ENCODE assay signal across 20 cellular contexts in genomic region chr9:113186241-113186755, GRCh38. TPM values are rescaled to one million over a fixed set of nuclear protein-coding genes. Genes with fewer than 3 reads are reported as not detected.
A peak's percentile ranks its signal among the peaks of the same experiment; 100 is the strongest.
DNase-seq lines count a peak whose midpoint lies in the region; ATAC-seq and TF ChIP-seq lines count a peak whose summit lies in the region.
"Had no signal": no experiment of that assay in that cellular context is flagged by ENCODE, and none has a peak within 500 bp of the region (broad histone marks: within the 10 kb centered on the region; RNA-seq: fewer than 3 reads in every experiment).

No MANE protein-coding gene starts in this region.

- no peaks in the 10 kb centered on the region for H3K9me3 Mint-ChIP-seq in activated naive CD8-positive, alpha-beta T cell treated with anti-CD3 and anti-CD28 coated beads, Interleukin-2, amount 10 ng/mL, durations not matched to agents 7 days and 5 days
- no peaks in the 10 kb centered on the region for H3K9me3 Mint-ChIP-seq in activated naive CD8-positive, alpha-beta T cell treated with anti-CD3 and anti-CD28 coated beads for 36 hours
- H3K9me3 Mint-ChIP-seq in dendritic cell treated with granulocyte-macrophage colony-stimulating factor and Interleukin-4, amounts not matched to agents 40 ng/mL and 50 ng/mL, for 4 days: no peaks in the 10 kb centered on the region
- no peaks in the 10 kb centered on the region for H3K9me3 Mint-ChIP-seq in activated T-cell treated with anti-CD3 and anti-CD28 coated beads, Interleukin-2, amount 50 U/mL, for 24 hours
- H3K9me3 Mint-ChIP-seq: CD8-positive, alpha-beta memory T cell; H9; IgD-negative memory B cell had no signal

- POLR2A ChIA-PET in activated naive CD8-positive, alpha-beta T cell treated with anti-CD3 and anti-CD28 coated beads, Interleukin-2, amount 10 ng/mL, durations not matched to agents 7 days and 5 days (lab: Charles Lee): interaction anchor here (1.0 kb wide), 1 partner anchor 34 kb away, joined by 3 read pairs; the partner anchor contains the start of genes FKBP15 and SLC31A1

- H3K4me1 Mint-ChIP-seq in activated naive CD8-positive, alpha-beta T cell treated with anti-CD3 and anti-CD28 coated beads, Interleukin-2, amount 10 ng/mL, durations not matched to agents 7 days and 5 days: peaks cover 7% of the 10 kb centered on the region
- no peaks in the 10 kb centered on the region for H3K4me1 Mint-ChIP-seq in activated naive CD8-positive, alpha-beta T cell treated with anti-CD3 and anti-CD28 coated beads for 36 hours
- H3K4me1 Mint-ChIP-seq in dendritic cell treated with granulocyte-macrophage colony-stimulating factor and Interleukin-4, amounts not matched to agents 40 ng/mL and 50 ng/mL, for 4 days (ENCODE audit: low read depth): peaks cover 73% of the 10 kb centered on the region
- no peaks in the 10 kb centered on the region for H3K4me1 Mint-ChIP-seq in activated T-cell treated with anti-CD3 and anti-CD28 coated beads, Interleukin-2, amount 50 U/mL, for 24 hours (ENCODE audit: low read depth)
- H3K4me1 Mint-ChIP-seq: CD8-positive, alpha-beta memory T cell; H9; IgD-negative memory B cell had no signal

- H3K36me3 Mint-ChIP-seq in activated naive CD8-positive, alpha-beta T cell treated with anti-CD3 and anti-CD28 coated beads, Interleukin-2, amount 10 ng/mL, durations not matched to agents 7 days and 5 days: peaks cover 42% of the 10 kb centered on the region
- H3K36me3 Mint-ChIP-seq in activated naive CD8-positive, alpha-beta T cell treated with anti-CD3 and anti-CD28 coated beads for 36 hours: peaks cover 19% of the 10 kb centered on the region
- H3K36me3 Mint-ChIP-seq in dendritic cell treated with granulocyte-macrophage colony-stimulating factor and Interleukin-4, amounts not matched to agents 40 ng/mL and 50 ng/mL, for 4 days (ENCODE audit: low read depth): peaks cover 82% of the 10 kb centered on the region
- peaks cover 91% of the 10 kb centered on the region for H3K36me3 Mint-ChIP-seq in activated T-cell treated with anti-CD3 and anti-CD28 coated beads, Interleukin-2, amount 50 U/mL, for 24 hours (ENCODE audit: low read depth)

- H3K4me3 ChIP-seq in lower lobe of right lung: peak overlapping the region; percentile 40

- ATAC-seq in activated naive CD8-positive, alpha-beta T cell treated with anti-CD3 and anti-CD28 coated beads, Interleukin-2, amount 10 ng/mL, durations not matched to agents 7 days and 5 days (ENCODE audit: low read depth): no peak
- ATAC-seq in lower lobe of right lung (no peak), GM18519 (IDR thresholded peaks at IDR 0.05; ENCODE audit: low FRiP score, unreplicated experiment) (no peak)

- peaks cover 6% of the 10 kb centered on the region for H3K4me1 ChIP-seq in lower lobe of right lung
- H3K4me1 ChIP-seq: BE2C had no signal

- H3K4me3 Mint-ChIP-seq in activated naive CD8-positive, alpha-beta T cell treated with anti-CD3 and anti-CD28 coated beads, Interleukin-2, amount 10 ng/mL, durations not matched to agents 7 days and 5 days: no peak overlapping the region
- no peak overlapping the region for H3K4me3 Mint-ChIP-seq in activated naive CD8-positive, alpha-beta T cell treated with anti-CD3 and anti-CD28 coated beads for 36 hours
- H3K4me3 Mint-ChIP-seq in dendritic cell treated with granulocyte-macrophage colony-stimulating factor and Interleukin-4, amounts not matched to agents 40 ng/mL and 50 ng/mL, for 4 days: no peak overlapping the region
- no peak overlapping the region for H3K4me3 Mint-ChIP-seq in activated T-cell treated with anti-CD3 and anti-CD28 coated beads, Interleukin-2, amount 50 U/mL, for 24 hours
- H3K4me3 Mint-ChIP-seq: CD8-positive, alpha-beta memory T cell; H9 had no signal

- intact Hi-C loops in dendritic cell treated with granulocyte-macrophage colony-stimulating factor and Interleukin-4, amounts not matched to agents 40 ng/mL and 50 ng/mL, for 4 days (cut with micrococcal nuclease): loop anchor here (5.0 to 10.0 kb wide), 3 partner anchors 34 to 89 kb away; partner anchors contain the start of genes CDC26, FKBP15, PRPF4 and SLC31A1
- intact Hi-C loops in lower lobe of right lung (cut with DNase I): no loop called here
- intact Hi-C loops in head of caudate nucleus (cut with DNase I): no loop called here

- TF ChIP-seq CTCF in lower lobe of right lung (IDR thresholded peaks at IDR 0.05): no peak

- H3K27me3 ChIP-seq in lower lobe of right lung (ENCODE audit: low read depth): no peaks in the 10 kb centered on the region
- H3K27me3 ChIP-seq: BE2C had no signal

- H3K27ac ChIP-seq in lower lobe of right lung: peak overlapping the region; percentile 70

- no peaks in the 10 kb centered on the region for H3K9me3 ChIP-seq in lower lobe of right lung
- H3K9me3 ChIP-seq: BE2C had no signal

- no peaks in the 10 kb centered on the region for H3K27me3 Mint-ChIP-seq in activated naive CD8-positive, alpha-beta T cell treated with anti-CD3 and anti-CD28 coated beads, Interleukin-2, amount 10 ng/mL, durations not matched to agents 7 days and 5 days
- no peaks in the 10 kb centered on the region for H3K27me3 Mint-ChIP-seq in activated naive CD8-positive, alpha-beta T cell treated with anti-CD3 and anti-CD28 coated beads for 36 hours
- no peaks in the 10 kb centered on the region for H3K27me3 Mint-ChIP-seq in dendritic cell treated with granulocyte-macrophage colony-stimulating factor and Interleukin-4, amounts not matched to agents 40 ng/mL and 50 ng/mL, for 4 days
- no peaks in the 10 kb centered on the region for H3K27me3 Mint-ChIP-seq in activated T-cell treated with anti-CD3 and anti-CD28 coated beads, Interleukin-2, amount 50 U/mL, for 24 hours
- H3K27me3 Mint-ChIP-seq: CD8-positive, alpha-beta memory T cell; IgD-negative memory B cell had no signal

- DNase-seq in activated naive CD8-positive, alpha-beta T cell treated with anti-CD3 and anti-CD28 coated beads, Interleukin-2, amount 10 ng/mL, durations not matched to agents 7 days and 5 days: no peak
- no peak for DNase-seq in activated naive CD8-positive, alpha-beta T cell treated with anti-CD3 and anti-CD28 coated beads for 36 hours
- DNase-seq in lower lobe of right lung: no peak
- no peak for DNase-seq in head of caudate nucleus
- no peak for DNase-seq in NCI-H69 (lab: John Stamatoyannopoulos, UW)
- no peak for DNase-seq in activated T-cell treated with anti-CD3 and anti-CD28 coated beads, Interleukin-2, amount 50 U/mL, for 24 hours
- DNase-seq: 8988T; BE2C; CD8-positive, alpha-beta memory T cell; DMS79; H9; Kasumi-1; NCI-H1105; NCI-H1694; NCI-H345; NCI-H526 treated with DMSO at 0.1 percent for 48 hours; SHP77 treated with DMSO at 0.1 percent for 48 hours had no signal

- peaks cover 90% of the 10 kb centered on the region for H3K36me3 ChIP-seq in lower lobe of right lung

- peak overlapping the region; percentile 24 for H3K27ac Mint-ChIP-seq in activated naive CD8-positive, alpha-beta T cell treated with anti-CD3 and anti-CD28 coated beads, Interleukin-2, amount 10 ng/mL, durations not matched to agents 7 days and 5 days
- H3K27ac Mint-ChIP-seq in activated naive CD8-positive, alpha-beta T cell treated with anti-CD3 and anti-CD28 coated beads for 36 hours: no peak overlapping the region
- H3K27ac Mint-ChIP-seq in dendritic cell treated with granulocyte-macrophage colony-stimulating factor and Interleukin-4, amounts not matched to agents 40 ng/mL and 50 ng/mL, for 4 days: peak overlapping the region; percentile 89
- H3K27ac Mint-ChIP-seq in activated T-cell treated with anti-CD3 and anti-CD28 coated beads, Interleukin-2, amount 50 U/mL, for 24 hours: no peak overlapping the region
- H3K27ac Mint-ChIP-seq: H9, IgD-negative memory B cell had no signal

RNA-seq across cellular contexts. Expression of gene FKBP15, which starts 34.8 kb away (rescaled TPM):
- 10 to 100 TPM; 37.4 to 40.7 TPM for total RNA-seq in activated naive CD8-positive, alpha-beta T cell treated with anti-CD3 and anti-CD28 coated beads, Interleukin-2, amount 10 ng/mL, durations not matched to agents 7 days and 5 days
- 10 to 100 TPM; 28.4 to 28.5 TPM for total RNA-seq in activated naive CD8-positive, alpha-beta T cell treated with anti-CD3 and anti-CD28 coated beads for 36 hours
- 84.6 TPM for total RNA-seq in lower lobe of right lung

RNA-seq across cellular contexts. Expression of gene SLC31A1, which starts 35.0 kb away (rescaled TPM):
- 1 to 10 TPM; 8.8 to 9.3 TPM for total RNA-seq in activated naive CD8-positive, alpha-beta T cell treated with anti-CD3 and anti-CD28 coated beads, Interleukin-2, amount 10 ng/mL, durations not matched to agents 7 days and 5 days
- 10 to 100 TPM; 16.7 to 16.8 TPM for total RNA-seq in activated naive CD8-positive, alpha-beta T cell treated with anti-CD3 and anti-CD28 coated beads for 36 hours
- 48.4 TPM for total RNA-seq in lower lobe of right lung

RNA-seq across cellular contexts. Expression of gene SLC31A2, which starts 35.5 kb away (rescaled TPM):
- total RNA-seq in activated naive CD8-positive, alpha-beta T cell treated with anti-CD3 and anti-CD28 coated beads, Interleukin-2, amount 10 ng/mL, durations not matched to agents 7 days and 5 days: 1 to 10 TPM; 3.4 to 4.7 TPM
- total RNA-seq in activated naive CD8-positive, alpha-beta T cell treated with anti-CD3 and anti-CD28 coated beads for 36 hours: 1 to 10 TPM; 3.2 to 3.4 TPM
- 74.8 TPM for total RNA-seq in lower lobe of right lung

Comparison
In these comparisons a context has a peak if more than half of its experiments do, and no peak if none do; other contexts are left out.
1. H3K27ac Mint-ChIP-seq: peak in activated naive CD8-positive, alpha-beta T cell treated with anti-CD3 and anti-CD28 coated beads, Interleukin-2, amount 10 ng/mL, durations not matched to agents 7 days and 5 days (single experiment) and dendritic cell treated with granulocyte-macrophage colony-stimulating factor and Interleukin-4, amounts not matched to agents 40 ng/mL and 50 ng/mL, for 4 days (single experiment); none in activated naive CD8-positive, alpha-beta T cell treated with anti-CD3 and anti-CD28 coated beads for 36 hours (single experiment) and activated T-cell treated with anti-CD3 and anti-CD28 coated beads, Interleukin-2, amount 50 U/mL, for 24 hours (single experiment).
2. RNA of gene SLC31A2, which starts 35.5 kb away (total RNA-seq): 74.8 TPM in lower lobe of right lung (single experiment); 3.4 to 4.7 TPM in activated naive CD8-positive, alpha-beta T cell treated with anti-CD3 and anti-CD28 coated beads, Interleukin-2, amount 10 ng/mL, durations not matched to agents 7 days and 5 days and 3.2 to 3.4 TPM in activated naive CD8-positive, alpha-beta T cell treated with anti-CD3 and anti-CD28 coated beads for 36 hours; every median in the first group is over 10 times any median in the second.